8 cellular contexts compared by ENCODE assay signal in genomic region chr1:209627349-209628196, GRCh38. TPM values are rescaled to one million over a fixed set of nuclear protein-coding genes. Genes with fewer than 3 reads are reported as not detected.
DNase-seq lines count a peak whose midpoint lies in the region; ATAC-seq and TF ChIP-seq lines count a peak whose summit lies in the region.

No MANE protein-coding gene starts in this region.

- H2AFZ ChIP-seq in Karpas-422 (ENCODE audit: low read length): no peak overlapping the region

- H3K79me2 ChIP-seq in Karpas-422 (ENCODE audit: low read length): no peaks in the 10 kb centered on the region

- TF ChIP-seq POLR2A in suprapubic skin (IDR thresholded peaks at IDR 0.05): no peak

- H3K4me3 Mint-ChIP-seq in activated T-helper 17 cell treated with anti-CD3 and anti-CD28 coated beads, Interleukin-2, amount 50 U/mL, for 72 hours: no peak overlapping the region

- H3K27ac ChIP-seq in Karpas-422 (ENCODE audit: low read length) (no peak overlapping the region), suprapubic skin (no peak overlapping the region)

- H3K4me3 ChIP-seq in Karpas-422 (ENCODE audit: low read length) (no peak overlapping the region), suprapubic skin (no peak overlapping the region)

- peak; percentile 66 to 95 for TF ChIP-seq CTCF in suprapubic skin (IDR thresholded peaks at IDR 0.05)

- no peaks in the 10 kb centered on the region for H4K20me1 ChIP-seq in Karpas-422 (ENCODE audit: insufficient read depth, low read depth, low read length)

- 58% methylated on average over 16 of the region's 29 CpGs for WGBS in suprapubic skin

- H3K9me3 Mint-ChIP-seq in activated T-helper 17 cell treated with anti-CD3 and anti-CD28 coated beads, Interleukin-2, amount 50 U/mL, for 72 hours: no peaks in the 10 kb centered on the region

- no peak for TF ChIP-seq EP300 in suprapubic skin (IDR thresholded peaks at IDR 0.05)

- no peak overlapping the region for H3K9ac ChIP-seq in Karpas-422 (ENCODE audit: low read length)

- peaks cover 5% of the 10 kb centered on the region for H3K4me1 Mint-ChIP-seq in activated T-helper 17 cell treated with anti-CD3 and anti-CD28 coated beads, Interleukin-2, amount 50 U/mL, for 72 hours

- H3K4me1 ChIP-seq in Karpas-422 (ENCODE audit: low read length): peaks cover 16% of the 10 kb centered on the region
- H3K4me1 ChIP-seq in suprapubic skin: peaks cover 14% of the 10 kb centered on the region

- no peaks in the 10 kb centered on the region for H3K9me2 ChIP-seq in Karpas-422 (replicated peaks; ENCODE audit: insufficient read depth, low read length)

- no peak overlapping the region for H3K4me2 ChIP-seq in Karpas-422 (ENCODE audit: low read depth, low read length, poor library complexity, severe bottlenecking)

- no peaks in the 10 kb centered on the region for H3K9me3 ChIP-seq in Karpas-422 (ENCODE audit: low read length)
- no peaks in the 10 kb centered on the region for H3K9me3 ChIP-seq in suprapubic skin

- H3K36me3 ChIP-seq in Karpas-422 (ENCODE audit: insufficient read depth, low read length) (no peaks in the 10 kb centered on the region), suprapubic skin (peaks cover 9% of the 10 kb centered on the region)

- H3K36me3 Mint-ChIP-seq in activated T-helper 17 cell treated with anti-CD3 and anti-CD28 coated beads, Interleukin-2, amount 50 U/mL, for 72 hours (ENCODE audit: low read depth): no peaks in the 10 kb centered on the region

- H3K27me3 ChIP-seq in Karpas-422 (ENCODE audit: low read length) (no peaks in the 10 kb centered on the region), suprapubic skin (no peaks in the 10 kb centered on the region)

- no peaks in the 10 kb centered on the region for H3K27me3 Mint-ChIP-seq in activated T-helper 17 cell treated with anti-CD3 and anti-CD28 coated beads, Interleukin-2, amount 50 U/mL, for 72 hours

- DNase-seq in DMS153 treated with DMSO at 0.1 percent for 48 hours (lab: John Stamatoyannopoulos, UW; ENCODE audit: unreplicated experiment): peak; percentile 88
- peak; percentile 92 for DNase-seq in Karpas-422
- DNase-seq in RKO (ENCODE audit: low spot score): peak; percentile 73
- peak; percentile 36 for DNase-seq in fibroblast of the conjunctiva (ENCODE audit: low read depth)
- peak in 51 of 56 donors; percentile 20 to 91 (median 69) for DNase-seq in nucleus accumbens (lab: John Stamatoyannopoulos, UW)
- DNase-seq in suprapubic skin (ENCODE audit: low spot score in 2 of 2): peak in 1 of 2 donors; percentile 87

- H3K27ac Mint-ChIP-seq in activated T-helper 17 cell treated with anti-CD3 and anti-CD28 coated beads, Interleukin-2, amount 50 U/mL, for 72 hours: peak overlapping the region; percentile 21

- ATAC-seq in GM21619 (IDR thresholded peaks at IDR 0.05; ENCODE audit: unreplicated experiment): peak; percentile 89
- peak; percentile 81 for ATAC-seq in activated T-helper 17 cell treated with anti-CD3 and anti-CD28 coated beads, Interleukin-2, amount 50 U/mL, for 72 hours (replicated peaks)

RNA-seq across cellular contexts. Expression of gene LAMB3, which starts 24.7 kb away (rescaled TPM):
- 0.04 and 1.3 TPM in 2 replicates for total RNA-seq in Karpas-422 (2014; rRNA removed; shearing (Covaris generic); ENCODE audit: low replicate concordance)
- 10 to 100 TPM in 1 of 2 donors, 1 to 10 TPM in 1; 7.2 to 11.9 TPM for total RNA-seq in activated T-helper 17 cell treated with anti-CD3 and anti-CD28 coated beads, Interleukin-2, amount 50 U/mL, for 72 hours
- total RNA-seq in suprapubic skin: 100 to 1,000 TPM in 2 of 4 donors, 10 to 100 TPM in 2; 74.2 to 165 (median 127) TPM

RNA-seq across cellular contexts. Expression of gene CAMK1G, which starts 44.1 kb away (rescaled TPM):
- not detected in 2 replicates for total RNA-seq in Karpas-422 (2014; rRNA removed; shearing (Covaris generic); ENCODE audit: low replicate concordance)
- total RNA-seq in activated T-helper 17 cell treated with anti-CD3 and anti-CD28 coated beads, Interleukin-2, amount 50 U/mL, for 72 hours: under 1 TPM in 1 of 2 donors, not detected in 1; 0.21 TPM
- under 1 TPM in 2 of 4 donors, not detected in 2; 0.23 to 0.34 TPM for total RNA-seq in suprapubic skin

RNA-seq across cellular contexts. Expression of gene G0S2, which starts 47.6 kb away (rescaled TPM):
- 6.9 and 17.2 TPM in 2 replicates for total RNA-seq in Karpas-422 (2014; rRNA removed; shearing (Covaris generic); ENCODE audit: low replicate concordance)
- 10 to 100 TPM; 16.1 to 17.1 TPM for total RNA-seq in activated T-helper 17 cell treated with anti-CD3 and anti-CD28 coated beads, Interleukin-2, amount 50 U/mL, for 72 hours
- total RNA-seq in suprapubic skin: 10 to 100 TPM; 15.9 to 51.8 (median 31.8) TPM

Comparison
In these comparisons a context has a peak if more than half of its experiments do, and no peak if none do; other contexts are left out.
1. RNA of gene LAMB3, which starts 24.7 kb away (total RNA-seq): 74.2 to 165 TPM in suprapubic skin; 7.2 to 11.9 TPM in activated T-helper 17 cell treated with anti-CD3 and anti-CD28 coated beads, Interleukin-2, amount 50 U/mL, for 72 hours and 0.04 to 1.3 TPM in Karpas-422; every median in the first group is over 4 times any median in the second.